Comparison of ENCODE assay signal across 1 cellular context in genomic region chr6:25992413-25993037, GRCh38.
A peak's percentile ranks its signal among the peaks of the same experiment; 100 is the strongest.
TF ChIP-seq lines count a peak whose summit lies in the region.

No MANE protein-coding gene starts in this region.

TF ChIP-seq in HepG2, 621 proteins besides CTCF, POLR2A, EP300 and RAD21 (continued from another document):
- TF ChIP-seq ESRRA (CRISPR knock-in tag; IDR thresholded peaks at IDR 0.05; ENCODE audit: low read depth) (peak; percentile 78), MYC (CRISPR knock-in tag; IDR thresholded peaks at IDR 0.05; ENCODE audit: borderline replicate concordance) (peak; percentile 80), ZNF317 (CRISPR knock-in tag; IDR thresholded peaks at IDR 0.05) (no peak), ZNF841 (CRISPR knock-in tag; IDR thresholded peaks at IDR 0.05; ENCODE audit: borderline replicate concordance) (0 out of 2 replicates have a peak, but pooled peaks have one; percentile 53), KLF15 (CRISPR knock-in tag; IDR thresholded peaks at IDR 0.05; ENCODE audit: borderline replicate concordance) (peak; percentile 3; the same call in 1 of the 2 replicates), SP1 (IDR thresholded peaks at IDR 0.05) (no peak), SP1 (CRISPR knock-in tag; IDR thresholded peaks at IDR 0.05) (peak; percentile 90), ZNF382 (CRISPR knock-in tag; IDR thresholded peaks at IDR 0.05; ENCODE audit: borderline replicate concordance) (no peak), NCOR1 (IDR thresholded peaks at IDR 0.05; ENCODE audit: borderline replicate concordance, low read length) (peak; percentile 25; the same call in 1 of the 2 replicates), ZNF281 (CRISPR knock-in tag; IDR thresholded peaks at IDR 0.05; ENCODE audit: borderline replicate concordance) (peak; percentile 65; the same call in 1 of the 2 replicates), ZNF235 (CRISPR knock-in tag; IDR thresholded peaks at IDR 0.05; ENCODE audit: borderline replicate concordance) (peak; percentile 50), GFI1 (CRISPR knock-in tag; IDR thresholded peaks at IDR 0.05; ENCODE audit: borderline replicate concordance) (peak; percentile 88), ZBTB42 (CRISPR knock-in tag; IDR thresholded peaks at IDR 0.05) (peak; percentile 91), ZNF124 (CRISPR knock-in tag; IDR thresholded peaks at IDR 0.05) (peak; percentile 37; the same call in 1 of the 2 replicates), TFE3 (CRISPR knock-in tag; IDR thresholded peaks at IDR 0.05) (peak; percentile 54), ZNF782 (CRISPR knock-in tag; IDR thresholded peaks at IDR 0.05; ENCODE audit: borderline replicate concordance) (0 out of 2 replicates have a peak, but pooled peaks have one; percentile 50), ZNF576 (CRISPR knock-in tag; IDR thresholded peaks at IDR 0.05) (no peak), MLXIP (CRISPR knock-in tag; IDR thresholded peaks at IDR 0.05; ENCODE audit: borderline replicate concordance) (0 out of 2 replicates have a peak, but pooled peaks have one; percentile 79), CENPT (CRISPR knock-in tag; IDR thresholded peaks at IDR 0.05; ENCODE audit: low read depth) (no peak), RBAK (CRISPR knock-in tag; IDR thresholded peaks at IDR 0.05) (no peak), MIXL1 (CRISPR knock-in tag; IDR thresholded peaks at IDR 0.05) (peak; percentile 69; the same call in 1 of the 2 replicates), NCOA2 (CRISPR knock-in tag; IDR thresholded peaks at IDR 0.05) (peak; percentile 63), POGK (CRISPR knock-in tag; conservative IDR thresholded peaks at IDR 0.05) (peak; percentile 94), PHF8 (CRISPR knock-in tag; IDR thresholded peaks at IDR 0.05) (peak; percentile 88), ZNF776 (CRISPR knock-in tag; IDR thresholded peaks at IDR 0.05) (peak; percentile 71; the same call in 1 of the 2 replicates), ARNT2 (CRISPR knock-in tag; IDR thresholded peaks at IDR 0.05; ENCODE audit: low read depth) (peak; percentile 94), FOXO1 (CRISPR knock-in tag; IDR thresholded peaks at IDR 0.05) (peak; percentile 75), IRX3 (CRISPR knock-in tag; IDR thresholded peaks at IDR 0.05; ENCODE audit: borderline replicate concordance, low read depth) (0 out of 2 replicates have a peak, but pooled peaks have one; percentile 71), ZSCAN21 (CRISPR knock-in tag; IDR thresholded peaks at IDR 0.05; ENCODE audit: borderline replicate concordance) (peak; percentile 86; the same call in 1 of the 2 replicates), ZNF337 (CRISPR knock-in tag; IDR thresholded peaks at IDR 0.05; ENCODE audit: borderline replicate concordance, low read depth) (peak; percentile 72; the same call in 1 of the 2 replicates), ZNF691 (CRISPR knock-in tag; IDR thresholded peaks at IDR 0.05; ENCODE audit: borderline replicate concordance, low read depth) (peak; percentile 95), ZKSCAN5 (CRISPR knock-in tag; IDR thresholded peaks at IDR 0.05) (0 out of 2 replicates have a peak, but pooled peaks have one; percentile 33), SRY (CRISPR knock-in tag; IDR thresholded peaks at IDR 0.05) (0 out of 2 replicates have a peak, but pooled peaks have one; percentile 30), RORA (CRISPR knock-in tag; IDR thresholded peaks at IDR 0.05) (0 out of 2 replicates have a peak, but pooled peaks have one; percentile 29), TSC22D2 (CRISPR knock-in tag; IDR thresholded peaks at IDR 0.05; ENCODE audit: borderline replicate concordance) (peak; percentile 78; the same call in 1 of the 2 replicates), MLX (CRISPR knock-in tag; IDR thresholded peaks at IDR 0.05) (0 out of 2 replicates have a peak, but pooled peaks have one; percentile 48), TBP (CRISPR knock-in tag; IDR thresholded peaks at IDR 0.05) (peak; percentile 94), TEAD2 (CRISPR knock-in tag; IDR thresholded peaks at IDR 0.05) (peak; percentile 78; the same call in 1 of the 2 replicates), ZMYM2 (CRISPR knock-in tag; IDR thresholded peaks at IDR 0.05) (no peak), PAF1 (CRISPR knock-in tag; IDR thresholded peaks at IDR 0.05) (no peak), ZNF670 (CRISPR knock-in tag; IDR thresholded peaks at IDR 0.05; ENCODE audit: borderline replicate concordance) (peak; percentile 95; the same call in 1 of the 2 replicates), PAX8 (CRISPR knock-in tag; IDR thresholded peaks at IDR 0.05; ENCODE audit: borderline replicate concordance) (peak; percentile 80; the same call in 1 of the 2 replicates)
- TF ChIP-seq, protein P1, sequence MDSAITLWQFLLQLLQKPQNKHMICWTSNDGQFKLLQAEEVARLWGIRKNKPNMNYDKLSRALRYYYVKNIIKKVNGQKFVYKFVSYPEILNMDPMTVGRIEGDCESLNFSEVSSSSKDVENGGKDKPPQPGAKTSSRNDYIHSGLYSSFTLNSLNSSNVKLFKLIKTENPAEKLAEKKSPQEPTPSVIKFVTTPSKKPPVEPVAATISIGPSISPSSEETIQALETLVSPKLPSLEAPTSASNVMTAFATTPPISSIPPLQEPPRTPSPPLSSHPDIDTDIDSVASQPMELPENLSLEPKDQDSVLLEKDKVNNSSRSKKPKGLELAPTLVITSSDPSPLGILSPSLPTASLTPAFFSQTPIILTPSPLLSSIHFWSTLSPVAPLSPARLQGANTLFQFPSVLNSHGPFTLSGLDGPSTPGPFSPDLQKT (CRISPR knock-in tag; IDR thresholded peaks at IDR 0.05; ENCODE audit: borderline replicate concordance) = no peak
- TF ChIP-seq, protein P2, sequence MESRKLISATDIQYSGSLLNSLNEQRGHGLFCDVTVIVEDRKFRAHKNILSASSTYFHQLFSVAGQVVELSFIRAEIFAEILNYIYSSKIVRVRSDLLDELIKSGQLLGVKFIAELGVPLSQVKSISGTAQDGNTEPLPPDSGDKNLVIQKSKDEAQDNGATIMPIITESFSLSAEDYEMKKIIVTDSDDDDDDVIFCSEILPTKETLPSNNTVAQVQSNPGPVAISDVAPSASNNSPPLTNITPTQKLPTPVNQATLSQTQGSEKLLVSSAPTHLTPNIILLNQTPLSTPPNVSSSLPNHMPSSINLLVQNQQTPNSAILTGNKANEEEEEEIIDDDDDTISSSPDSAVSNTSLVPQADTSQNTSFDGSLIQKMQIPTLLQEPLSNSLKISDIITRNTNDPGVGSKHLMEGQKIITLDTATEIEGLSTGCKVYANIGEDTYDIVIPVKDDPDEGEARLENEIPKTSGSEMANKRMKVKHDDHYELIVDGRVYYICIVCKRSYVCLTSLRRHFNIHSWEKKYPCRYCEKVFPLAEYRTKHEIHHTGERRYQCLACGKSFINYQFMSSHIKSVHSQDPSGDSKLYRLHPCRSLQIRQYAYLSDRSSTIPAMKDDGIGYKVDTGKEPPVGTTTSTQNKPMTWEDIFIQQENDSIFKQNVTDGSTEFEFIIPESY (CRISPR knock-in tag; IDR thresholded peaks at IDR 0.05) = peak; percentile 94
